22 cellular contexts compared by ENCODE assay signal in the genomic region with DNA sequence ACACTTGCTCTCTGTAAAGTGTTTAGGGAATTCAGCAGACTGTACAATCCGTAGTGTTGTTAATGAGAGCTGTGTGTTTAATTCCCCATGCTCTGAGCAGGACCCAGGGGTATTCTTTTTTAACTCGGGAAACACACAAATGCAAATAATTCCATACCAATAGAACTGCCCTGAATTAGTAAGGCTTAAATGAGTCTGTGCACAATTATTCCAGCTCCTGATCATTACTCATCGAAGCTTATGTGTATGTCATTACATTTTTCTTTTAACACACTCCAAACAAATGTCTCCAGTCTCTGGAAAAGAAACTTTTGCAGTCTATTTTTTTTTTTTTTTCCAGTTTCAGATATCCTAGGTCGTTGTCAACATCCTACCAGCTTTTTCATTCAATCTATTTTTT.
"Had no signal": no experiment of that assay in that cellular context is flagged by ENCODE, and none has a peak within 500 bp of the region (broad histone marks: within the 10 kb centered on the region; RNA-seq: fewer than 3 reads in every experiment).

No MANE protein-coding gene starts in this region.

- H3K27ac ChIP-seq: epithelial cell of prostate, esophagus squamous epithelium, gastrocnemius medialis, hepatocyte, pancreas, prostate gland, stomach, thyroid gland had no signal

- H3K27me3 ChIP-seq: esophagus squamous epithelium, gastrocnemius medialis, hepatocyte, pancreas, stomach, thyroid gland had no signal

- ATAC-seq: activated CD4-positive, alpha-beta T cell treated with anti-CD3 and anti-CD28 coated beads for 36 hours; activated naive CD4-positive, alpha-beta T cell treated with anti-CD3 and anti-CD28 coated beads, Interleukin-2, amount 50 U/mL, for 72 hours; activated T-cell treated with anti-CD3 and anti-CD28 coated beads, Interleukin-2, amount 50 U/mL, for 72 hours; gastrocnemius medialis; left cardiac atrium; left ventricle myocardium superior; pancreas; stimulated activated naive B cell treated with anti-CD40 and anti-IgM and Interleukin-4, amounts not matched to agents 10 μg/mL and 1 μg/mL and 100 μg/mL, for 72 hours had no signal

- H3K4me3 ChIP-seq: esophagus squamous epithelium, gastrocnemius medialis, hepatocyte, pancreas, prostate gland, stomach, thyroid gland had no signal

- DNase-seq: activated CD4-positive, alpha-beta T cell treated with anti-CD3 and anti-CD28 coated beads for 36 hours; activated CD4-positive, alpha-beta T cell treated with anti-CD3 and anti-CD28 coated beads, Interleukin-2, amount 50 U/mL, for 4 hours; activated CD4-positive, CD25-positive, alpha-beta regulatory T cell; activated naive CD4-positive, alpha-beta T cell; activated T-cell treated with anti-CD3 and anti-CD28 coated beads for 4 hours; activated T-cell treated with anti-CD3 and anti-CD28 coated beads, Interleukin-2, amount 50 U/mL, for 72 hours; dermis blood vessel endothelial cell; effector CD4-positive, alpha-beta T cell; esophagus squamous epithelium; gastrocnemius medialis; left cardiac atrium; left ventricle myocardium superior; pancreas; stimulated activated CD4-positive, alpha-beta T cell treated with anti-CD3 and anti-CD28 coated beads, Interleukin-15, amount 100 ng/mL, for 24 hours; stimulated activated CD4-positive, alpha-beta T cell treated with anti-CD3 and anti-CD28 coated beads, Interleukin-2, amount 100 ng/mL, for 24 hours; stimulated activated naive B cell treated with anti-CD40 and anti-IgM and Interleukin-4, amounts not matched to agents 10 μg/mL and 1 μg/mL and 100 μg/mL, for 72 hours; stomach had no signal

- H3K36me3 ChIP-seq: esophagus squamous epithelium, gastrocnemius medialis, pancreas, prostate gland, stomach, thyroid gland had no signal

- H3K4me1 ChIP-seq: gastrocnemius medialis had no signal

- H2AFZ ChIP-seq: hepatocyte had no signal

- H3K79me2 ChIP-seq: hepatocyte had no signal

- H3K9me3 ChIP-seq: esophagus squamous epithelium, gastrocnemius medialis, pancreas, prostate gland, thyroid gland had no signal
